8 cellular contexts compared by ENCODE assay signal in the genomic region with DNA sequence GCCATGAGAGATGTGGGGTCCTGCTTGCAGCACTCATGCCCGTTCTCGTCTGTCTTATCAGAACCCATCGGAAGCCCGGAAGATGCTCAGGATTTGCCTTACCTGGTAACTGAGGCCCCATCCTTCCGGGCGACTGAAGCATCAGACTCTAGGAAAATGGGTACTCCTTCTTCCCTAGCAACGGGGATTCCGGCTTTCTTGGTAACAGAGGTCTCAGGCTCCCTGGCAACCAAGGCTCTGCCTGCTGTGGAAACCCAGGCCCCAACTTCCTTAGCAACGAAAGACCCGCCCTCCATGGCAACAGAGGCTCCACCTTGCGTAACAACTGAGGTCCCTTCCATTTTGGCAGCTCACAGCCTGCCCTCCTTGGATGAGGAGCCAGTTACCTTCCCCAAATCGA.
DNase-seq lines count a peak whose midpoint lies in the region; TF ChIP-seq lines count a peak whose summit lies in the region.

No MANE protein-coding gene starts in this region.

- no peaks in the 10 kb centered on the region for H3K27me3 ChIP-seq in tibial artery

- DNase-seq in GM10266 (ENCODE audit: extremely low spot score) = peak; percentile 85
- peak; percentile 24 for DNase-seq in NCI-H510A treated with DMSO at 0.1 percent for 48 hours (lab: John Stamatoyannopoulos, UW)
- DNase-seq in activated CD8-positive, alpha-beta memory T cell treated with anti-CD3 and anti-CD28 coated beads, Interleukin-2, amount 50 U/mL, for 48 hours = peak; percentile 78
- DNase-seq in fibroblast of gingiva (ENCODE audit: low read depth) = peak; percentile 39
- peak in 51 of 56 donors; percentile 22 to 92 (median 67) for DNase-seq in nucleus accumbens (lab: John Stamatoyannopoulos, UW)
- DNase-seq in tibial artery = peak; percentile 78 to 79
- no peak for DNase-seq in NCI-H146 (lab: John Stamatoyannopoulos, UW)
- DNase-seq in amniotic stem cell (lab: John Stamatoyannopoulos, UW) = no peak

- H3K36me3 ChIP-seq in tibial artery = peaks cover 8 to 19% (median 16%) of the 10 kb centered on the region in 3 donors

- H3K4me3 ChIP-seq in tibial artery = no peak overlapping the region

- H3K9me3 ChIP-seq in tibial artery = no peaks in the 10 kb centered on the region

- peaks cover 0 to 20% (median 2%) of the 10 kb centered on the region in 4 donors for H3K4me1 ChIP-seq in tibial artery

- no peak for TF ChIP-seq CTCF in GM10266 (IDR thresholded peaks at IDR 0.05; ENCODE audit: control insufficient read depth, insufficient read depth, low read depth, missing control alignments)
- TF ChIP-seq CTCF in tibial artery (IDR thresholded peaks at IDR 0.05) = no peak

- no peak overlapping the region for H3K27ac ChIP-seq in tibial artery

- intact Hi-C loops in tibial artery (cut with DNase I; ENCODE audit: low total_unique reads) = no loop called here

Comparison
In these comparisons a context has a peak if more than half of its experiments do, and no peak if none do; other contexts are left out.
1. DNase-seq: peak in GM10266 (single experiment), NCI-H510A treated with DMSO at 0.1 percent for 48 hours (single experiment), activated CD8-positive, alpha-beta memory T cell treated with anti-CD3 and anti-CD28 coated beads, Interleukin-2, amount 50 U/mL, for 48 hours (single experiment), fibroblast of gingiva (single experiment), nucleus accumbens (51 of 56) and tibial artery (2 of 2); none in NCI-H146 (single experiment) and amniotic stem cell (single experiment).